ENCODE assay signal across 29 cellular contexts in the genomic region with DNA sequence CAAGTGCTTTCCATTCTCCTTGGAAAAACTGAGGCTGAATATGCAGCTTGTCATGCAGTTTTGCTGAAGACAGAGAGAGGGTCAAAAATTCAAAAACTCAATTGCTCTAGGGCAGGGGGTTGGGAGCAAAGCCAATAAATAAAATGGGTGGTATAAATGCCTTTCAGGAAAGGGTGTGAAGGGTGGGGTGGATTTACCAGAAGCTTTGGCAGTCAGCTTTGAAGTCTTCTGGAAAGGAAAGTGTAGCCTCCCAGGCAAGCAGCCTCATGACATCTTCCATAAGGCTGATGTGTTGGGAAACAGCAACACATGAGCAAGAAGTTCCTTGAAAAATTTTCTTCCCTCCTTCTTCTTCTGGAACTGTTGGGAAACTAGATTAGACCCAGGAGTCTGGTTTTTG. TPM values are rescaled to one million over a fixed set of nuclear protein-coding genes. Genes with fewer than 3 reads are reported as not detected.
DNase-seq lines count a peak whose midpoint lies in the region; ATAC-seq and TF ChIP-seq lines count a peak whose summit lies in the region.
"Had no signal": no experiment of that assay in that cellular context is flagged by ENCODE, and none has a peak within 500 bp of the region (broad histone marks: within the 10 kb centered on the region; RNA-seq: fewer than 3 reads in every experiment).

No MANE protein-coding gene starts in this region.

- TF ChIP-seq POLR2A in HCT116 (IDR thresholded peaks at IDR 0.05; ENCODE audit: borderline replicate concordance, extremely low read depth, insufficient read depth, insufficient read length) (no peak), stomach (IDR thresholded peaks at IDR 0.05) (no peak)

- H3K27me3 ChIP-seq in HCT116 (ENCODE audit: insufficient read depth, low read length) (no peaks in the 10 kb centered on the region), lower lobe of right lung (ENCODE audit: low read depth) (no peaks in the 10 kb centered on the region), stomach (no peaks in the 10 kb centered on the region)
- H3K27me3 ChIP-seq: BLaER1 treated with 17β-estradiol and CSF1 and Interleukin-3, amounts not matched to agents 10 nM and 100 nM; cardiac muscle cell; neural progenitor cell; SJSA1 had no signal

- RAD21 ChIA-PET in HCT116 (lab: Charles Lee; ENCODE audit: low non-redundant PET in 1 of 2, low total read pairs in 2 of 2, uncharacterized antibody in 2 of 2, unreplicated experiment in 2 of 2): interaction anchor here in 1 of 2 experiments (0.7 kb wide), 1 partner anchor 17 kb away, joined by 3 read pairs; no protein-coding TSS in a partner anchor

- CTCF ChIA-PET in HCT116 (lab: Charles Lee): interaction anchor here (0.6 to 1.5 kb wide), 3 partner anchors 15 to 446 kb away, joined by 3 read pairs; no protein-coding TSS in a partner anchor

- intact Hi-C loops in HCT116 (cut with micrococcal nuclease) (no loop called here), lower lobe of right lung (cut with DNase I) (no loop called here), stomach (cut with DNase I; ENCODE audit: low total_unique reads) (no loop called here)

- H3K4me3 ChIP-seq in HCT116 (replicated peaks in 1 of 2; ENCODE audit: low read depth in 1 of 2, low read length in 2 of 2) (no peak overlapping the region), coronary artery (no peak overlapping the region), lower lobe of right lung (no peak overlapping the region), stomach (no peak overlapping the region)
- H3K4me3 ChIP-seq: BLaER1 treated with 17β-estradiol and CSF1 and Interleukin-3, amounts not matched to agents 10 nM and 100 nM; cardiac muscle cell; HAP-1; neural progenitor cell; SJSA1; skin epidermis had no signal

- H3K9me2 ChIP-seq in HCT116 (ENCODE audit: insufficient read depth): no peaks in the 10 kb centered on the region

- H2AFZ ChIP-seq in HCT116 (ENCODE audit: low read depth, low read length, poor library complexity, severe bottlenecking): no peak overlapping the region
- H2AFZ ChIP-seq: neural progenitor cell had no signal

- ATAC-seq in HCT116 (no peak), lower lobe of right lung (peak; percentile 39 to 56), GM18861 (IDR thresholded peaks at IDR 0.05; ENCODE audit: unreplicated experiment) (no peak), GM18907 (IDR thresholded peaks at IDR 0.05; ENCODE audit: unreplicated experiment) (no peak)
- ATAC-seq: activated CD8-positive, alpha-beta T cell treated with anti-CD3 and anti-CD28 coated beads for 36 hours; left lobe of liver; T-cell had no signal

- no peaks in the 10 kb centered on the region for H4K20me1 ChIP-seq in HCT116 (ENCODE audit: insufficient read depth)
- H4K20me1 ChIP-seq: BLaER1 treated with 17β-estradiol and CSF1 and Interleukin-3, amounts not matched to agents 10 nM and 100 nM had no signal

- no peak for TF ChIP-seq RAD21 in HCT116 (IDR thresholded peaks at IDR 0.05; ENCODE audit: low read depth)

- H3K9ac ChIP-seq in HCT116 (ENCODE audit: low read length): no peak overlapping the region
- H3K9ac ChIP-seq: BLaER1 treated with 17β-estradiol and CSF1 and Interleukin-3, amounts not matched to agents 10 nM and 100 nM; neural progenitor cell had no signal

- H3K9me3 ChIP-seq in HCT116 (ENCODE audit: control insufficient read depth in 1 of 2, insufficient read depth in 1 of 2, low read depth in 1 of 2, low read length in 2 of 2) (no peaks in the 10 kb centered on the region), lower lobe of right lung (no peaks in the 10 kb centered on the region), stomach (no peaks in the 10 kb centered on the region)
- H3K9me3 ChIP-seq: BLaER1 treated with 17β-estradiol and CSF1 and Interleukin-3, amounts not matched to agents 10 nM and 100 nM; HAP-1; SJSA1 had no signal

- H3K27ac ChIP-seq in HCT116 (ENCODE audit: low read depth, low read length) (no peak overlapping the region), coronary artery (peak overlapping the region; percentile 73 to 84), lower lobe of right lung (peak overlapping the region; percentile 39), stomach (peak overlapping the region in 3 of 5 donors; percentile 58 to 68 (median 65))
- H3K27ac ChIP-seq: BLaER1 treated with 17β-estradiol and CSF1 and Interleukin-3, amounts not matched to agents 10 nM and 100 nM; cardiac muscle cell; neural progenitor cell; SJSA1 had no signal

- no peak for DNase-seq in HCT116 (ENCODE audit: low read depth, low spot score)
- DNase-seq in coronary artery (ENCODE audit: low spot score): no peak
- DNase-seq in lower lobe of right lung: no peak
- no peak for DNase-seq in stomach
- DNase-seq in NCI-H510A treated with DMSO at 0.1 percent for 48 hours (lab: John Stamatoyannopoulos, UW): no peak
- DNase-seq in stimulated activated naive CD4-positive, alpha-beta T cell (lab: John Stamatoyannopoulos, UW): no peak
- DNase-seq: activated CD4-positive, CD25-positive, alpha-beta regulatory T cell treated with anti-CD3 and anti-CD28 coated beads, Interleukin-2, amount 50 U/mL, for 72 hours; activated CD8-positive, alpha-beta T cell treated with anti-CD3 and anti-CD28 coated beads for 36 hours; activated gamma-delta T cell; activated T-cell treated with anti-CD3 and anti-CD28 coated beads for 4 hours; amygdala; Calu3; dermis blood vessel endothelial cell; EL; NCI-H1092 treated with DMSO at 0.1 percent for 48 hours; NCI-H187 treated with DMSO at 0.1 percent for 48 hours; NCI-H69; posterior cingulate gyrus; stimulated activated CD4-positive, alpha-beta T cell treated with anti-CD3 and anti-CD28 coated beads, Interleukin-2, amount 100 ng/mL, for 24 hours; T-cell had no signal

- no peaks in the 10 kb centered on the region for H3K79me2 ChIP-seq in HCT116 (ENCODE audit: insufficient read depth, low read length)

- peaks cover 14 to 28% of the 10 kb centered on the region in 2 experiments; a peak in 3 of 4 replicates for H3K36me3 ChIP-seq in HCT116 (ENCODE audit: control insufficient read depth in 1 of 2, insufficient read depth in 2 of 2, low read length in 2 of 2)
- peaks cover 92% of the 10 kb centered on the region for H3K36me3 ChIP-seq in lower lobe of right lung
- peaks cover 52 to 100% (median 96%) of the 10 kb centered on the region in 4 donors for H3K36me3 ChIP-seq in stomach
- H3K36me3 ChIP-seq: HAP-1, neural progenitor cell had no signal

- BruUV-seq in HCT116 (replicated peaks; lab: Mats Ljungman, UMichigan): TSS peak; percentile 24

- no peak overlapping the region for H3K4me2 ChIP-seq in HCT116 (ENCODE audit: low read length)
- H3K4me2 ChIP-seq: BLaER1 treated with 17β-estradiol and CSF1 and Interleukin-3, amounts not matched to agents 10 nM and 100 nM; neural progenitor cell had no signal

- TF ChIP-seq CTCF in HCT116 (IDR thresholded peaks at IDR 0.05 in 2 of 3, conservative IDR thresholded peaks at IDR 0.05 in 1 of 3; ENCODE audit: borderline replicate concordance in 1 of 3, insufficient read depth in 1 of 3, low read depth in 2 of 3, low read length in 2 of 3) (no peak), coronary artery (IDR thresholded peaks at IDR 0.05) (no peak), lower lobe of right lung (IDR thresholded peaks at IDR 0.05) (no peak), stomach (IDR thresholded peaks at IDR 0.05) (no peak)

- H3K4me1 ChIP-seq in HCT116 (ENCODE audit: control insufficient read depth in 1 of 2, insufficient read depth in 2 of 2, low read length in 2 of 2): peaks cover 0 to 9% of the 10 kb centered on the region in 2 experiments; a peak in 1 of 4 replicates
- H3K4me1 ChIP-seq in lower lobe of right lung: peaks cover 16% of the 10 kb centered on the region
- peaks cover 0 to 3% (median 0%) of the 10 kb centered on the region in 4 donors for H3K4me1 ChIP-seq in stomach
- H3K4me1 ChIP-seq: HAP-1, neural progenitor cell had no signal

- no peak for TF ChIP-seq EP300 in stomach (IDR thresholded peaks at IDR 0.05)

- POLR2A ChIA-PET in HCT116 (lab: Charles Lee): no interaction called here

TF ChIP-seq in HCT116, 20 proteins besides CTCF, POLR2A, EP300 and RAD21:
- TF ChIP-seq ZFX (IDR thresholded peaks at IDR 0.05): no peak
- TF ChIP-seq EZH2phosphoT487 (IDR thresholded peaks at IDR 0.05; ENCODE audit: borderline replicate concordance): no peak
- TF ChIP-seq, protein P1, sequence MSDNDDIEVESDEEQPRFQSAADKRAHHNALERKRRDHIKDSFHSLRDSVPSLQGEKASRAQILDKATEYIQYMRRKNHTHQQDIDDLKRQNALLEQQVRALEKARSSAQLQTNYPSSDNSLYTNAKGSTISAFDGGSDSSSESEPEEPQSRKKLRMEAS (IDR thresholded peaks at IDR 0.05): no peak
- TF ChIP-seq EGR1 (IDR thresholded peaks at IDR 0.05; ENCODE audit: low read depth): no peak
- no peak for TF ChIP-seq SP1 (IDR thresholded peaks at IDR 0.05; ENCODE audit: low read depth)
- no peak for TF ChIP-seq CEBPB (IDR thresholded peaks at IDR 0.05; ENCODE audit: low read depth)
- TF ChIP-seq POLR2AphosphoS5 (IDR thresholded peaks at IDR 0.05; ENCODE audit: low read depth, low read length): no peak
- no peak for TF ChIP-seq TCF7L2 (IDR thresholded peaks at IDR 0.05; ENCODE audit: borderline replicate concordance, extremely low read depth, insufficient read depth, insufficient read length)
- TF ChIP-seq ZNF274 (IDR thresholded peaks at IDR 0.05; ENCODE audit: low read depth, low read length): no peak
- no peak for TF ChIP-seq CBX3 (IDR thresholded peaks at IDR 0.05; ENCODE audit: low read depth)
- no peak for TF ChIP-seq ATF3 (IDR thresholded peaks at IDR 0.05)
- no peak for TF ChIP-seq ELF1 (IDR thresholded peaks at IDR 0.05; ENCODE audit: borderline replicate concordance, low read depth)

RNA-seq across cellular contexts. Expression of gene SNX19, which starts 38.7 kb away (rescaled TPM):
- total RNA-seq in HCT116 (2021; ENCODE audit: unreplicated experiment): 25.2 TPM
- polyA plus RNA-seq in HCT116 (2012): 10.6 and 11.7 TPM in 2 replicates
- 67.4 TPM for total RNA-seq in lower lobe of right lung
- total RNA-seq in stomach: 100 to 1,000 TPM in 1 of 5 donors, 10 to 100 TPM in 4; 45.5 to 173 (median 80.4) TPM
- 10 to 100 TPM in 2 of 3 donors, 1 to 10 TPM in 1; 8.7 to 11.6 (median 11.3) TPM for polyA plus RNA-seq in stomach

Comparison
In these comparisons a context has a peak if more than half of its experiments do, and no peak if none do; other contexts are left out.
1. ATAC-seq: peak in lower lobe of right lung (2 of 2); none in HCT116 (single experiment), GM18861 (single experiment) and GM18907 (single experiment).